Comparison of ENCODE assay signal across 21 cellular contexts in genomic region chr20:63787749-63788148, GRCh38. TPM values are rescaled to one million over a fixed set of nuclear protein-coding genes. Genes with fewer than 3 reads are reported as not detected.
DNase-seq lines count a peak whose midpoint lies in the region; ATAC-seq and TF ChIP-seq lines count a peak whose summit lies in the region.
"Had no signal": no experiment of that assay in that cellular context is flagged by ENCODE, and none has a peak within 500 bp of the region (broad histone marks: within the 10 kb centered on the region; RNA-seq: fewer than 3 reads in every experiment).

No MANE protein-coding gene starts in this region.

- no peaks in the 10 kb centered on the region for H3K27me3 Mint-ChIP-seq in WTC11 (ENCODE audit: low read depth)
- no peaks in the 10 kb centered on the region for H3K27me3 Mint-ChIP-seq in neural crest cell (ENCODE audit: low read depth)

- peaks cover 0 to 70% (median 0%) of the 10 kb centered on the region in 11 experiments; a peak in 5 of 22 replicates for H4K20me1 ChIP-seq in BLaER1 treated with 17β-estradiol and CSF1 and Interleukin-3, amounts not matched to agents 10 nM and 100 nM

- no peaks in the 10 kb centered on the region for H3K36me3 Mint-ChIP-seq in WTC11
- no peaks in the 10 kb centered on the region for H3K36me3 Mint-ChIP-seq in neural crest cell (ENCODE audit: low read depth)

- peaks cover 20 to 91% (median 60%) of the 10 kb centered on the region in 10 experiments for H3K4me1 ChIP-seq in BLaER1 treated with 17β-estradiol and CSF1 and Interleukin-3, amounts not matched to agents 10 nM and 100 nM
- peaks cover 45% of the 10 kb centered on the region for H3K4me1 ChIP-seq in cardiac muscle cell (ENCODE audit: low read depth)
- H3K4me1 ChIP-seq: A549 had no signal

- ATAC-seq in WTC11, result no peak
- ATAC-seq in GM21619 (IDR thresholded peaks at IDR 0.05; ENCODE audit: unreplicated experiment), result no peak
- ATAC-seq in HG02973 (IDR thresholded peaks at IDR 0.05; ENCODE audit: unreplicated experiment), result no peak
- ATAC-seq: A549, Panc1 had no signal

- CTCF ChIA-PET in WTC11 (lab: Charles Lee), result interaction anchor here (0.9 to 2.1 kb wide), 2 partner anchors 12 to 77 kb away, joined by 4 to 16 read pairs; partner anchors contain the start of gene TPD52L2

- POLR2A ChIA-PET in WTC11 (lab: Charles Lee), result no interaction called here

- no peaks in the 10 kb centered on the region; a peak in 1 of 22 replicates for H3K9me3 ChIP-seq in BLaER1 treated with 17β-estradiol and CSF1 and Interleukin-3, amounts not matched to agents 10 nM and 100 nM (replicated peaks in 1 of 11)
- H3K9me3 ChIP-seq in cardiac muscle cell (ENCODE audit: low read depth), result no peaks in the 10 kb centered on the region
- H3K9me3 ChIP-seq: A549, MG63 had no signal

- H3K9ac ChIP-seq in BLaER1 treated with 17β-estradiol and CSF1 and Interleukin-3, amounts not matched to agents 10 nM and 100 nM, result peak overlapping the region in 5 of 11 experiments; percentile 21 to 46 (median 35); a peak in 5 of 22 replicates

- peak overlapping the region in 3 of 11 experiments; percentile 60 to 65 (median 62); a peak in 4 of 22 replicates for H3K27ac ChIP-seq in BLaER1 treated with 17β-estradiol and CSF1 and Interleukin-3, amounts not matched to agents 10 nM and 100 nM
- peak overlapping the region; percentile 97 for H3K27ac ChIP-seq in cardiac muscle cell
- H3K27ac ChIP-seq: A549, C4-2B had no signal

- H3K36me3 ChIP-seq in BLaER1 treated with 17β-estradiol and CSF1 and Interleukin-3, amounts not matched to agents 10 nM and 100 nM, result peaks cover 0 to 25% (median 0%) of the 10 kb centered on the region in 11 experiments; a peak in 8 of 22 replicates
- H3K36me3 ChIP-seq in cardiac muscle cell, result peaks cover 14% of the 10 kb centered on the region
- H3K36me3 ChIP-seq: MG63 had no signal

- H3K9me3 Mint-ChIP-seq in WTC11 (no peaks in the 10 kb centered on the region), neural crest cell (no peaks in the 10 kb centered on the region)
- H3K9me3 Mint-ChIP-seq: HFFc6 had no signal

- no peak for TF ChIP-seq CTCF in WTC11 (IDR thresholded peaks at IDR 0.05)
- no peak for TF ChIP-seq CTCF in cardiac muscle cell (IDR thresholded peaks at IDR 0.05; ENCODE audit: low read depth, low read length)
- TF ChIP-seq CTCF in neural crest cell (conservative IDR thresholded peaks at IDR 0.05), result no peak

- peak overlapping the region in 10 of 11 experiments; percentile 26 to 87 (median 68); a peak in 18 of 22 replicates for H3K4me2 ChIP-seq in BLaER1 treated with 17β-estradiol and CSF1 and Interleukin-3, amounts not matched to agents 10 nM and 100 nM
- H3K4me2 ChIP-seq: A549 had no signal

- peaks cover 0 to 2% (median 0%) of the 10 kb centered on the region in 11 experiments; a peak in 1 of 22 replicates for H3K27me3 ChIP-seq in BLaER1 treated with 17β-estradiol and CSF1 and Interleukin-3, amounts not matched to agents 10 nM and 100 nM
- no peaks in the 10 kb centered on the region for H3K27me3 ChIP-seq in cardiac muscle cell
- H3K27me3 ChIP-seq: MG63 had no signal

- H3K4me3 Mint-ChIP-seq in WTC11, result no peak overlapping the region
- H3K4me3 Mint-ChIP-seq in neural crest cell, result no peak overlapping the region
- H3K4me3 Mint-ChIP-seq: HFFc6 had no signal

- DNase-seq in WTC11 (ENCODE audit: low spot score) (no peak), cardiac muscle cell (ENCODE audit: low read depth in 1 of 2, low spot score in 1 of 2) (no peak), neural crest cell (ENCODE audit: low read depth, low spot score) (no peak), ureter (ENCODE audit: low spot score) (no peak), NOMO-1 treated with DMSO at 0.1 percent for 48 hours (lab: John Stamatoyannopoulos, UW; ENCODE audit: unreplicated experiment) (no peak)
- DNase-seq: GF-D8, HFFc6, IMR-90, Karpas-422, MG63, NCI-H1092, NCI-H146, NCI-H510A treated with DMSO at 0.1 percent for 48 hours, NCI-H82, SHP77 had no signal

- H3K27ac Mint-ChIP-seq in WTC11, result peak overlapping the region; percentile 33; the same call in 1 of the 2 replicates
- peak overlapping the region; percentile 85 for H3K27ac Mint-ChIP-seq in neural crest cell (ENCODE audit: unreplicated experiment)
- H3K27ac Mint-ChIP-seq: HFFc6 had no signal

- no peak overlapping the region for H3K4me3 ChIP-seq in BLaER1 treated with 17β-estradiol and CSF1 and Interleukin-3, amounts not matched to agents 10 nM and 100 nM
- no peak overlapping the region for H3K4me3 ChIP-seq in cardiac muscle cell
- H3K4me3 ChIP-seq: A549, MG63 had no signal

- 0 out of 2 replicates have a peak, but pooled peaks cover 3% of the 10 kb centered on the region for H3K4me1 Mint-ChIP-seq in WTC11
- peaks cover 18% of the 10 kb centered on the region for H3K4me1 Mint-ChIP-seq in neural crest cell

TF ChIP-seq in WTC11, 78 proteins besides CTCF, POLR2A, EP300 and RAD21 (continues in another document):
- TF ChIP-seq ZNF532 (CRISPR knock-in tag; IDR thresholded peaks at IDR 0.05; ENCODE audit: borderline replicate concordance) (no peak), ESRRA (CRISPR knock-in tag; IDR thresholded peaks at IDR 0.05; ENCODE audit: borderline replicate concordance) (no peak), NR3C1 (CRISPR knock-in tag; conservative IDR thresholded peaks at IDR 0.05; ENCODE audit: low read depth) (no peak), ZNF121 (CRISPR knock-in tag; IDR thresholded peaks at IDR 0.05) (no peak), RORB (CRISPR knock-in tag; IDR thresholded peaks at IDR 0.05) (no peak), PRDM15 (CRISPR knock-in tag; IDR thresholded peaks at IDR 0.05) (no peak), SMAD4 (CRISPR knock-in tag; IDR thresholded peaks at IDR 0.05) (no peak), CREM (CRISPR knock-in tag; IDR thresholded peaks at IDR 0.05) (no peak), ZNF396 (CRISPR knock-in tag; IDR thresholded peaks at IDR 0.05; ENCODE audit: borderline replicate concordance) (no peak)

RNA-seq across cellular contexts. Expression of gene ZBTB46, which starts 43.3 kb away (rescaled TPM):
- 18.9 to 20.1 TPM (median 20.1 TPM) in 3 replicates for total RNA-seq in WTC11 (2021)
- total RNA-seq in cardiac muscle cell, result 43.1 and 53.4 TPM in 2 replicates
- polyA plus RNA-seq in cardiac muscle cell, result 24.1 and 24.5 TPM in 2 replicates
- 23.7 and 23.8 TPM in 2 replicates for total RNA-seq in neural crest cell
- 10.2 TPM for total RNA-seq in ureter

RNA-seq across cellular contexts. Expression of gene SLC2A4RG, which starts 48.2 kb away (rescaled TPM):
- 41.6 to 47.2 TPM (median 43.3 TPM) in 3 replicates for total RNA-seq in WTC11 (2021)
- 79.2 and 177 TPM in 2 replicates for total RNA-seq in cardiac muscle cell
- 46.6 and 58.0 TPM in 2 replicates for polyA plus RNA-seq in cardiac muscle cell
- 73.3 and 79.1 TPM in 2 replicates for total RNA-seq in neural crest cell
- total RNA-seq in ureter, result 93.6 TPM

RNA-seq across cellular contexts. Expression of gene LIME1, which starts 51.3 kb away (rescaled TPM):
- total RNA-seq in WTC11 (2021) (4.5 to 7.0 TPM (median 6.0 TPM) in 3 replicates), cardiac muscle cell (10.1 and 19.2 TPM in 2 replicates), neural crest cell (16.5 and 17.6 TPM in 2 replicates), ureter (7.3 TPM)
- polyA plus RNA-seq in cardiac muscle cell, result 7.0 and 17.4 TPM in 2 replicates
